8 cellular contexts compared by ENCODE assay signal in the genomic region with DNA sequence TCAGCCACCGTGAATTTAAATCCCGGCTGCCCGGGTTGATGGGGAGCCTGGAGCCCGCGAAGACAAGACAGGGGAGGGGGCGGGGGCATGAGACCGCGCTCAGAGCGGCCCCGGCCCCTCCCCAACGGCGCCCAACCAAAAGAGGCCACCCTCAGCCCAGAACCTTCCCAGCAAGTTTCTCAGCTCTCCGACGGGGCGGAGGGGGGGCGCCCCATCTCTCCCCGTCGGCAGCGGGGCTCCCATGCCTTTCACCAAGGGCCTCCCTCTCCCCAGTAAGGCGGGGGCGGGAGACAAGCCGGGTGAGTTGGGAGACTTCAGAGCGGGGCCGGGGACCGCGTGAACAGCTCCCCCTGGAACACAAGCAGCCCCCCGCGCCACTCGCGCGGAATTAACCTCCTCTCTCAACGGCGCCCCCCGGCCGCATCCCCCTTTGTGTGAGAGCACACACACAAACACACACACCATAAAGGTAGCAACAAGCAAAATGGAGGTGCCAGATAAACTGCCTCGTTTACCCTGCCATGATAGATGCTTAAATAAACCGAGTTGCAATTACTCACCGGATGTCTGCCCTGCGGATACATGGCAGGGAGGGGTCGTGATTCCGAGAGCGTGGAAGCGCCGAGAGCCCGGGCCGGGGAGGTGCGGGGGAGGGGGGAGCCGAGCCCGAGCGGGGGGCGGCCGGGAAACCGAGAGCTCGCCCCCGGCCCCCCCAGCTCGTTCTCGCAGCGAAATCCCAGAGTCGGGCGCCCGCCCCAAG. TPM values are rescaled to one million over a fixed set of nuclear protein-coding genes. Genes with fewer than 3 reads are reported as not detected.
A peak's percentile ranks its signal among the peaks of the same experiment; 100 is the strongest.
DNase-seq lines count a peak whose midpoint lies in the region; ATAC-seq and TF ChIP-seq lines count a peak whose summit lies in the region.

No MANE protein-coding gene starts in this region.

- WGBS in lower leg skin, 2 donors, result 0 to 1% methylated on average over 38 to 52 of the region's 61 CpGs

- H3K9me3 ChIP-seq in breast epithelium, result no peaks in the 10 kb centered on the region

- H3K27ac ChIP-seq in C4-2B, result peak overlapping the region; percentile 97
- peak overlapping the region; percentile 98 for H3K27ac ChIP-seq in breast epithelium

- TF ChIP-seq CTCF in C4-2B (conservative IDR thresholded peaks at IDR 0.05) (no peak), HFFc6 (IDR thresholded peaks at IDR 0.05) (peak; percentile 36), breast epithelium (IDR thresholded peaks at IDR 0.05) (no peak), lower leg skin (IDR thresholded peaks at IDR 0.05) (no peak)

- intact Hi-C loops in breast epithelium (cut with DNase I; ENCODE audit: low total_unique reads), result no loop called here
- intact Hi-C loops in lower leg skin (cut with DNase I; ENCODE audit: low total_unique reads), result no loop called here

- H3K4me3 ChIP-seq in breast epithelium (peak overlapping the region; percentile 81 to 92 (median 82)), lower leg skin (ENCODE audit: low read depth, poor library complexity, severe bottlenecking) (peak overlapping the region; percentile 82)

- TF ChIP-seq POLR2A in breast epithelium (IDR thresholded peaks at IDR 0.05) (no peak), lower leg skin (IDR thresholded peaks at IDR 0.05) (no peak)

- peaks cover 42% of the 10 kb centered on the region for H3K4me1 Mint-ChIP-seq in HFFc6 (ENCODE audit: low read depth)

- H3K4me1 ChIP-seq in breast epithelium, result peaks cover 8 to 23% of the 10 kb centered on the region in 2 donors

- H3K36me3 ChIP-seq in breast epithelium, result no peaks in the 10 kb centered on the region

- peak overlapping the region; percentile 97 for H3K4me3 Mint-ChIP-seq in HFFc6

- peaks cover 4% of the 10 kb centered on the region for H3K27me3 Mint-ChIP-seq in HFFc6 (ENCODE audit: insufficient read depth)

- H3K36me3 Mint-ChIP-seq in HFFc6 (ENCODE audit: low read depth), result peaks cover 16% of the 10 kb centered on the region; the same call in 1 of the 2 replicates

- DNase-seq in HFFc6 (no peak), T-helper 22 cell (ENCODE audit: low read depth) (peak; percentile 41), breast epithelium (ENCODE audit: low spot score in 2 of 2) (peak; percentile 65 to 75), lower leg skin (ENCODE audit: low spot score in 2 of 2) (peak; percentile 47 to 94), NCI-H446 (lab: John Stamatoyannopoulos, UW) (no peak)
- DNase-seq in stimulated activated CD4-positive, alpha-beta T cell treated with anti-CD3 and anti-CD28 coated beads, TNF-alpha, amount 100 ng/mL, for 1 hour (ENCODE audit: low read depth in 3 of 3, low spot score in 1 of 3), result peak in 2 of 3 donors; percentile 10 to 50

- no peaks in the 10 kb centered on the region for H3K27me3 ChIP-seq in breast epithelium

- peak overlapping the region; percentile 88 for H3K27ac Mint-ChIP-seq in HFFc6

- ATAC-seq in GM21576 (IDR thresholded peaks at IDR 0.05; ENCODE audit: unreplicated experiment), result no peak

- H3K9me3 Mint-ChIP-seq in HFFc6, result no peaks in the 10 kb centered on the region

RNA-seq across cellular contexts. Expression of gene TLE3, which starts 1.3 kb away (rescaled TPM):
- 10 to 100 TPM in 4 of 6 experiments, 1 to 10 TPM in 2; 6.0 to 17.6 (median 13.8) TPM for total RNA-seq in HFFc6 (2021; fragmentation: NEBNext Ultra II Directional; extraction: Animal tissue kit (Norgen Biotek cat#: 25700))
- total RNA-seq in breast epithelium (10 to 100 TPM; 67.0 to 73.9 (median 73.4) TPM), lower leg skin (100 to 1,000 TPM in 3 of 4 donors, 10 to 100 TPM in 1; 95.7 to 136 (median 124) TPM)

Comparison
In these comparisons a context has a peak if more than half of its experiments do, and no peak if none do; other contexts are left out.
1. DNase-seq: peak in T-helper 22 cell (single experiment), breast epithelium (2 of 2), lower leg skin (2 of 2) and stimulated activated CD4-positive, alpha-beta T cell treated with anti-CD3 and anti-CD28 coated beads, TNF-alpha, amount 100 ng/mL, for 1 hour (2 of 3); none in HFFc6 (single experiment) and NCI-H446 (0 of 2).